ENCODE assay signal across 25 cellular contexts in genomic region chr4:4685810-4686209, GRCh38.
A peak's percentile ranks its signal among the peaks of the same experiment; 100 is the strongest.
DNase-seq lines count a peak whose midpoint lies in the region; ATAC-seq and TF ChIP-seq lines count a peak whose summit lies in the region.
"Had no signal": no experiment of that assay in that cellular context is flagged by ENCODE, and none has a peak within 500 bp of the region (broad histone marks: within the 10 kb centered on the region; RNA-seq: fewer than 3 reads in every experiment).

No MANE protein-coding gene starts in this region.

- H3K4me3 ChIP-seq in choroid plexus epithelial cell (ENCODE audit: low read depth, low read length), result no peak overlapping the region
- H3K4me3 ChIP-seq: breast epithelium, skin epidermis had no signal

- H3K4me3 Mint-ChIP-seq in nephron (no peak overlapping the region), type B pancreatic cell (peak overlapping the region; percentile 20)
- H3K4me3 Mint-ChIP-seq in activated T-cell treated with anti-CD3 and anti-CD28 coated beads, Interleukin-2, amount 50 U/mL, for 4 hours, result no peak overlapping the region
- H3K4me3 Mint-ChIP-seq: stimulated activated memory B cell treated with anti-CD40 and anti-IgM and Interleukin-4, amounts not matched to agents 10 μg/mL and 1 μg/mL and 100 μg/mL, for 72 hours had no signal

- H3K4me1 Mint-ChIP-seq in nephron, result peaks cover 24% of the 10 kb centered on the region
- peaks cover 28% of the 10 kb centered on the region for H3K4me1 Mint-ChIP-seq in type B pancreatic cell (ENCODE audit: unreplicated experiment)
- H3K4me1 Mint-ChIP-seq in activated T-cell treated with anti-CD3 and anti-CD28 coated beads, Interleukin-2, amount 50 U/mL, for 4 hours (ENCODE audit: low read depth), result no peaks in the 10 kb centered on the region
- H3K4me1 Mint-ChIP-seq: stimulated activated memory B cell treated with anti-CD40 and anti-IgM and Interleukin-4, amounts not matched to agents 10 μg/mL and 1 μg/mL and 100 μg/mL, for 72 hours had no signal

- DNase-seq in NCI-H526 (lab: John Stamatoyannopoulos, UW) (peak; percentile 12 to 37), choroid plexus epithelial cell (ENCODE audit: low read depth) (peak; percentile 69), type B pancreatic cell (ENCODE audit: extremely low spot score, unreplicated experiment) (no peak)
- no peak for DNase-seq in activated T-cell treated with anti-CD3 and anti-CD28 coated beads, Interleukin-2, amount 50 U/mL, for 4 hours
- DNase-seq in activated CD4-positive, alpha-beta T cell treated with anti-CD3 and anti-CD28 coated beads for 48 hours, result no peak
- DNase-seq: activated CD4-positive, alpha-beta T cell treated with anti-CD3 and anti-CD28 coated beads for 4 hours; activated T-cell treated with anti-CD3 and anti-CD28 coated beads for 4 hours; hippocampal formation; Kasumi-1; left cardiac atrium; mammary epithelial cell; NCI-H1436; NCI-H2081; NCI-H345; NCI-H774; nucleus accumbens; SHP77 treated with DMSO at 0.1 percent for 48 hours; SW 1271; trophoblast cell had no signal

- H3K27me3 Mint-ChIP-seq in nephron (ENCODE audit: low read depth) (peaks cover 6% of the 10 kb centered on the region), type B pancreatic cell (peaks cover 4% of the 10 kb centered on the region)
- no peaks in the 10 kb centered on the region for H3K27me3 Mint-ChIP-seq in activated T-cell treated with anti-CD3 and anti-CD28 coated beads, Interleukin-2, amount 50 U/mL, for 4 hours (ENCODE audit: low read depth)
- H3K27me3 Mint-ChIP-seq: stimulated activated memory B cell treated with anti-CD40 and anti-IgM and Interleukin-4, amounts not matched to agents 10 μg/mL and 1 μg/mL and 100 μg/mL, for 72 hours had no signal

- H3K9me3 Mint-ChIP-seq in nephron (no peaks in the 10 kb centered on the region), type B pancreatic cell (no peaks in the 10 kb centered on the region)
- H3K9me3 Mint-ChIP-seq in activated T-cell treated with anti-CD3 and anti-CD28 coated beads, Interleukin-2, amount 50 U/mL, for 4 hours, result peaks cover 2% of the 10 kb centered on the region

- TF ChIP-seq CTCF in choroid plexus epithelial cell (conservative IDR thresholded peaks at IDR 0.05; ENCODE audit: low read depth, low read length) (no peak), nephron (IDR thresholded peaks at IDR 0.05; ENCODE audit: unreplicated experiment in 3 of 3) (no peak), type B pancreatic cell (conservative IDR thresholded peaks at IDR 0.05) (no peak)

- ATAC-seq in GM21825 (IDR thresholded peaks at IDR 0.05; ENCODE audit: unreplicated experiment), result no peak
- ATAC-seq in activated T-cell treated with anti-CD3 and anti-CD28 coated beads, Interleukin-2, amount 50 U/mL, for 4 hours, result no peak
- ATAC-seq: activated naive CD4-positive, alpha-beta T cell treated with anti-CD3 and anti-CD28 coated beads, Interleukin-2, amount 50 U/mL, for 72 hours; left cardiac atrium; stimulated activated memory B cell treated with anti-CD40 and anti-IgM and Interleukin-4, amounts not matched to agents 10 μg/mL and 1 μg/mL and 100 μg/mL, for 72 hours had no signal

- peak overlapping the region; percentile 50 to 73 (median 57) for H3K27ac Mint-ChIP-seq in nephron
- no peak overlapping the region for H3K27ac Mint-ChIP-seq in type B pancreatic cell
- H3K27ac Mint-ChIP-seq: activated naive CD4-positive, alpha-beta T cell treated with anti-CD3 and anti-CD28 coated beads, Interleukin-2, amount 50 U/mL, for 72 hours; stimulated activated memory B cell treated with anti-CD40 and anti-IgM and Interleukin-4, amounts not matched to agents 10 μg/mL and 1 μg/mL and 100 μg/mL, for 72 hours had no signal

- H3K36me3 Mint-ChIP-seq in nephron (ENCODE audit: low read depth), result peaks cover 6% of the 10 kb centered on the region
- no peaks in the 10 kb centered on the region for H3K36me3 Mint-ChIP-seq in type B pancreatic cell
- H3K36me3 Mint-ChIP-seq in activated T-cell treated with anti-CD3 and anti-CD28 coated beads, Interleukin-2, amount 50 U/mL, for 4 hours (ENCODE audit: insufficient read depth), result peaks cover 16% of the 10 kb centered on the region

Comparison
In these comparisons a context has a peak if more than half of its experiments do, and no peak if none do; other contexts are left out.
1. DNase-seq: peak in NCI-H526 (2 of 2) and choroid plexus epithelial cell (single experiment); none in type B pancreatic cell (single experiment), activated T-cell treated with anti-CD3 and anti-CD28 coated beads, Interleukin-2, amount 50 U/mL, for 4 hours (single experiment) and activated CD4-positive, alpha-beta T cell treated with anti-CD3 and anti-CD28 coated beads for 48 hours (single experiment).